2 cellular contexts compared by ENCODE assay signal in genomic region chr22:49531533-49531895, GRCh38.
TF ChIP-seq lines count a peak whose summit lies in the region.

No MANE protein-coding gene starts in this region.

TF ChIP-seq in H1, 55 proteins besides CTCF, POLR2A, EP300 and RAD21 (continued from another document):
- TF ChIP-seq POU5F1 (IDR thresholded peaks at IDR 0.05; ENCODE audit: low read depth, low read length) = no peak
- TF ChIP-seq EGR1 (IDR thresholded peaks at IDR 0.05; ENCODE audit: borderline replicate concordance, low read depth, low read length) = no peak
- TF ChIP-seq SIX5 (IDR thresholded peaks at IDR 0.05; ENCODE audit: low read depth, low read length) = no peak
- TF ChIP-seq, protein P1, sequence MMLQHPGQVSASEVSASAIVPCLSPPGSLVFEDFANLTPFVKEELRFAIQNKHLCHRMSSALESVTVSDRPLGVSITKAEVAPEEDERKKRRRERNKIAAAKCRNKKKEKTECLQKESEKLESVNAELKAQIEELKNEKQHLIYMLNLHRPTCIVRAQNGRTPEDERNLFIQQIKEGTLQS (IDR thresholded peaks at IDR 0.05; ENCODE audit: insufficient read depth, low read depth, low read length) = no peak
- no peak for TF ChIP-seq CBX5 (IDR thresholded peaks at IDR 0.05; ENCODE audit: low read depth, low read length)
- TF ChIP-seq JUN (IDR thresholded peaks at IDR 0.05; ENCODE audit: low read depth, low read length) = no peak
- no peak for TF ChIP-seq NANOG (IDR thresholded peaks at IDR 0.05; ENCODE audit: insufficient read depth, low read depth, low read length, poor library complexity, severe bottlenecking)
- TF ChIP-seq TEAD4 (IDR thresholded peaks at IDR 0.05; ENCODE audit: low read depth, low read length) = no peak
- TF ChIP-seq ASH2L (IDR thresholded peaks at IDR 0.05; ENCODE audit: low read length) = no peak
- no peak for TF ChIP-seq FOSL1 (IDR thresholded peaks at IDR 0.05; ENCODE audit: insufficient read depth, low read depth, low read length)
- TF ChIP-seq SP4 (IDR thresholded peaks at IDR 0.05; ENCODE audit: low read length) = no peak
- TF ChIP-seq, protein P2, sequence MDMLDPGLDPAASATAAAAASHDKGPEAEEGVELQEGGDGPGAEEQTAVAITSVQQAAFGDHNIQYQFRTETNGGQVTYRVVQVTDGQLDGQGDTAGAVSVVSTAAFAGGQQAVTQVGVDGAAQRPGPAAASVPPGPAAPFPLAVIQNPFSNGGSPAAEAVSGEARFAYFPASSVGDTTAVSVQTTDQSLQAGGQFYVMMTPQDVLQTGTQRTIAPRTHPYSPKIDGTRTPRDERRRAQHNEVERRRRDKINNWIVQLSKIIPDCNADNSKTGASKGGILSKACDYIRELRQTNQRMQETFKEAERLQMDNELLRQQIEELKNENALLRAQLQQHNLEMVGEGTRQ (IDR thresholded peaks at IDR 0.05; ENCODE audit: low read length) = no peak
- no peak for TF ChIP-seq CREB1 (IDR thresholded peaks at IDR 0.05)
- TF ChIP-seq ZNF274 (IDR thresholded peaks at IDR 0.05; ENCODE audit: borderline replicate concordance, extremely low read depth, low read length) = no peak

TF ChIP-seq in GM12891, 5 proteins besides CTCF, POLR2A, EP300 and RAD21 (continued from another document):
- TF ChIP-seq PAX5 (IDR thresholded peaks at IDR 0.05; ENCODE audit: insufficient read depth, low read length, severe bottlenecking) (no peak), SPI1 (IDR thresholded peaks at IDR 0.05; ENCODE audit: low read depth, low read length) (no peak), POLR2AphosphoS5 (IDR thresholded peaks at IDR 0.05; ENCODE audit: low read depth, low read length) (no peak)
